2 cellular contexts compared by ENCODE assay signal in the genomic region with DNA sequence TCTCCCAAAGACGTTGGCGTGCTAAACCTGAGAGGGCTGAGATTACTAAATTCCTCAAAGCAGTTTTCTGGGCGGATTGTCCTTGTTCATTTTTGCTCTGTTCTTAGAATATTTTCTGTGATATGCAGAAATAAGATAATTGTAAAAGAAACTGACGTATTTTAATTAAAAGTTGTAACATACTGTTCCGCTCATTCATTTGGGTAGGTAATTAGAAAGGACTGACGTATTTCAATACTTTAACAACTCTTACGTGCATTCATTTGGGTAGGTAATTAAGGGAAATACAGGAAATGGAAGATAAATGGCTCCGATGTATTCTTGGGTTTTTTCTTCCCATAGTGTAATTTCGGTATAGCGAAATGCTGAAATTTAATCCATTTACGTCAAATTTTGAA.
TF ChIP-seq lines count a peak whose summit lies in the region.

No MANE protein-coding gene starts in this region.

TF ChIP-seq in SK-N-SH, 30 proteins besides CTCF, POLR2A, EP300 and RAD21 (continued from another document):
- TF ChIP-seq, protein P1, sequence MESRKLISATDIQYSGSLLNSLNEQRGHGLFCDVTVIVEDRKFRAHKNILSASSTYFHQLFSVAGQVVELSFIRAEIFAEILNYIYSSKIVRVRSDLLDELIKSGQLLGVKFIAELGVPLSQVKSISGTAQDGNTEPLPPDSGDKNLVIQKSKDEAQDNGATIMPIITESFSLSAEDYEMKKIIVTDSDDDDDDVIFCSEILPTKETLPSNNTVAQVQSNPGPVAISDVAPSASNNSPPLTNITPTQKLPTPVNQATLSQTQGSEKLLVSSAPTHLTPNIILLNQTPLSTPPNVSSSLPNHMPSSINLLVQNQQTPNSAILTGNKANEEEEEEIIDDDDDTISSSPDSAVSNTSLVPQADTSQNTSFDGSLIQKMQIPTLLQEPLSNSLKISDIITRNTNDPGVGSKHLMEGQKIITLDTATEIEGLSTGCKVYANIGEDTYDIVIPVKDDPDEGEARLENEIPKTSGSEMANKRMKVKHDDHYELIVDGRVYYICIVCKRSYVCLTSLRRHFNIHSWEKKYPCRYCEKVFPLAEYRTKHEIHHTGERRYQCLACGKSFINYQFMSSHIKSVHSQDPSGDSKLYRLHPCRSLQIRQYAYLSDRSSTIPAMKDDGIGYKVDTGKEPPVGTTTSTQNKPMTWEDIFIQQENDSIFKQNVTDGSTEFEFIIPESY (IDR thresholded peaks at IDR 0.05; ENCODE audit: borderline replicate concordance, low read depth) = no peak
- TF ChIP-seq FOXJ3 (CRISPR knock-in tag; IDR thresholded peaks at IDR 0.05) (no peak), MXI1 (IDR thresholded peaks at IDR 0.05; ENCODE audit: low read depth, low read length) (no peak), NRF1 (IDR thresholded peaks at IDR 0.05; ENCODE audit: low read depth, low read length) (no peak)
- TF ChIP-seq, protein P2, sequence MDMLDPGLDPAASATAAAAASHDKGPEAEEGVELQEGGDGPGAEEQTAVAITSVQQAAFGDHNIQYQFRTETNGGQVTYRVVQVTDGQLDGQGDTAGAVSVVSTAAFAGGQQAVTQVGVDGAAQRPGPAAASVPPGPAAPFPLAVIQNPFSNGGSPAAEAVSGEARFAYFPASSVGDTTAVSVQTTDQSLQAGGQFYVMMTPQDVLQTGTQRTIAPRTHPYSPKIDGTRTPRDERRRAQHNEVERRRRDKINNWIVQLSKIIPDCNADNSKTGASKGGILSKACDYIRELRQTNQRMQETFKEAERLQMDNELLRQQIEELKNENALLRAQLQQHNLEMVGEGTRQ (IDR thresholded peaks at IDR 0.05; ENCODE audit: borderline replicate concordance, low read depth, low read length) = no peak
- TF ChIP-seq, protein P3, sequence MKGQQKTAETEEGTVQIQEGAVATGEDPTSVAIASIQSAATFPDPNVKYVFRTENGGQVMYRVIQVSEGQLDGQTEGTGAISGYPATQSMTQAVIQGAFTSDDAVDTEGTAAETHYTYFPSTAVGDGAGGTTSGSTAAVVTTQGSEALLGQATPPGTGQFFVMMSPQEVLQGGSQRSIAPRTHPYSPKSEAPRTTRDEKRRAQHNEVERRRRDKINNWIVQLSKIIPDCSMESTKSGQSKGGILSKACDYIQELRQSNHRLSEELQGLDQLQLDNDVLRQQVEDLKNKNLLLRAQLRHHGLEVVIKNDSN (IDR thresholded peaks at IDR 0.05; ENCODE audit: borderline replicate concordance, low read depth) = no peak
- TF ChIP-seq, protein P4, sequence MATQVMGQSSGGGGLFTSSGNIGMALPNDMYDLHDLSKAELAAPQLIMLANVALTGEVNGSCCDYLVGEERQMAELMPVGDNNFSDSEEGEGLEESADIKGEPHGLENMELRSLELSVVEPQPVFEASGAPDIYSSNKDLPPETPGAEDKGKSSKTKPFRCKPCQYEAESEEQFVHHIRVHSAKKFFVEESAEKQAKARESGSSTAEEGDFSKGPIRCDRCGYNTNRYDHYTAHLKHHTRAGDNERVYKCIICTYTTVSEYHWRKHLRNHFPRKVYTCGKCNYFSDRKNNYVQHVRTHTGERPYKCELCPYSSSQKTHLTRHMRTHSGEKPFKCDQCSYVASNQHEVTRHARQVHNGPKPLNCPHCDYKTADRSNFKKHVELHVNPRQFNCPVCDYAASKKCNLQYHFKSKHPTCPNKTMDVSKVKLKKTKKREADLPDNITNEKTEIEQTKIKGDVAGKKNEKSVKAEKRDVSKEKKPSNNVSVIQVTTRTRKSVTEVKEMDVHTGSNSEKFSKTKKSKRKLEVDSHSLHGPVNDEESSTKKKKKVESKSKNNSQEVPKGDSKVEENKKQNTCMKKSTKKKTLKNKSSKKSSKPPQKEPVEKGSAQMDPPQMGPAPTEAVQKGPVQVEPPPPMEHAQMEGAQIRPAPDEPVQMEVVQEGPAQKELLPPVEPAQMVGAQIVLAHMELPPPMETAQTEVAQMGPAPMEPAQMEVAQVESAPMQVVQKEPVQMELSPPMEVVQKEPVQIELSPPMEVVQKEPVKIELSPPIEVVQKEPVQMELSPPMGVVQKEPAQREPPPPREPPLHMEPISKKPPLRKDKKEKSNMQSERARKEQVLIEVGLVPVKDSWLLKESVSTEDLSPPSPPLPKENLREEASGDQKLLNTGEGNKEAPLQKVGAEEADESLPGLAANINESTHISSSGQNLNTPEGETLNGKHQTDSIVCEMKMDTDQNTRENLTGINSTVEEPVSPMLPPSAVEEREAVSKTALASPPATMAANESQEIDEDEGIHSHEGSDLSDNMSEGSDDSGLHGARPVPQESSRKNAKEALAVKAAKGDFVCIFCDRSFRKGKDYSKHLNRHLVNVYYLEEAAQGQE (IDR thresholded peaks at IDR 0.05; ENCODE audit: low read depth, low read length) = no peak

TF ChIP-seq in SK-N-SH treated with all-trans-retinoic acid at 6 μM for 48 hours, 23 proteins besides CTCF, POLR2A, EP300 and RAD21 (continued from another document):
- TF ChIP-seq, protein P5, sequence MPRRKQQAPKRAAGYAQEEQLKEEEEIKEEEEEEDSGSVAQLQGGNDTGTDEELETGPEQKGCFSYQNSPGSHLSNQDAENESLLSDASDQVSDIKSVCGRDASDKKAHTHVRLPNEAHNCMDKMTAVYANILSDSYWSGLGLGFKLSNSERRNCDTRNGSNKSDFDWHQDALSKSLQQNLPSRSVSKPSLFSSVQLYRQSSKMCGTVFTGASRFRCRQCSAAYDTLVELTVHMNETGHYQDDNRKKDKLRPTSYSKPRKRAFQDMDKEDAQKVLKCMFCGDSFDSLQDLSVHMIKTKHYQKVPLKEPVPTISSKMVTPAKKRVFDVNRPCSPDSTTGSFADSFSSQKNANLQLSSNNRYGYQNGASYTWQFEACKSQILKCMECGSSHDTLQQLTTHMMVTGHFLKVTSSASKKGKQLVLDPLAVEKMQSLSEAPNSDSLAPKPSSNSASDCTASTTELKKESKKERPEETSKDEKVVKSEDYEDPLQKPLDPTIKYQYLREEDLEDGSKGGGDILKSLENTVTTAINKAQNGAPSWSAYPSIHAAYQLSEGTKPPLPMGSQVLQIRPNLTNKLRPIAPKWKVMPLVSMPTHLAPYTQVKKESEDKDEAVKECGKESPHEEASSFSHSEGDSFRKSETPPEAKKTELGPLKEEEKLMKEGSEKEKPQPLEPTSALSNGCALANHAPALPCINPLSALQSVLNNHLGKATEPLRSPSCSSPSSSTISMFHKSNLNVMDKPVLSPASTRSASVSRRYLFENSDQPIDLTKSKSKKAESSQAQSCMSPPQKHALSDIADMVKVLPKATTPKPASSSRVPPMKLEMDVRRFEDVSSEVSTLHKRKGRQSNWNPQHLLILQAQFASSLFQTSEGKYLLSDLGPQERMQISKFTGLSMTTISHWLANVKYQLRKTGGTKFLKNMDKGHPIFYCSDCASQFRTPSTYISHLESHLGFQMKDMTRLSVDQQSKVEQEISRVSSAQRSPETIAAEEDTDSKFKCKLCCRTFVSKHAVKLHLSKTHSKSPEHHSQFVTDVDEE (CRISPR knock-in tag; IDR thresholded peaks at IDR 0.05) = no peak
- no peak for TF ChIP-seq ZNF70 (CRISPR knock-in tag; IDR thresholded peaks at IDR 0.05)
- TF ChIP-seq, protein P6, sequence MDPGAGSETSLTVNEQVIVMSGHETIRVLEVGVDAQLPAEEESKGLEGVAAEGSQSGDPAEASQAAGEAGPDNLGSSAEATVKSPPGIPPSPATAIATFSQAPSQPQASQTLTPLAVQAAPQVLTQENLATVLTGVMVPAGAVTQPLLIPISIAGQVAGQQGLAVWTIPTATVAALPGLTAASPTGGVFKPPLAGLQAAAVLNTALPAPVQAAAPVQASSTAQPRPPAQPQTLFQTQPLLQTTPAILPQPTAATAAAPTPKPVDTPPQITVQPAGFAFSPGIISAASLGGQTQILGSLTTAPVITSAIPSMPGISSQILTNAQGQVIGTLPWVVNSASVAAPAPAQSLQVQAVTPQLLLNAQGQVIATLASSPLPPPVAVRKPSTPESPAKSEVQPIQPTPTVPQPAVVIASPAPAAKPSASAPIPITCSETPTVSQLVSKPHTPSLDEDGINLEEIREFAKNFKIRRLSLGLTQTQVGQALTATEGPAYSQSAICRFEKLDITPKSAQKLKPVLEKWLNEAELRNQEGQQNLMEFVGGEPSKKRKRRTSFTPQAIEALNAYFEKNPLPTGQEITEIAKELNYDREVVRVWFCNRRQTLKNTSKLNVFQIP (CRISPR knock-in tag; IDR thresholded peaks at IDR 0.05; ENCODE audit: borderline replicate concordance, low read depth) = no peak
- TF ChIP-seq ZNF565 (CRISPR knock-in tag; conservative IDR thresholded peaks at IDR 0.05; ENCODE audit: low read depth) = no peak
- TF ChIP-seq ISL1 (CRISPR knock-in tag; IDR thresholded peaks at IDR 0.05) = no peak
- no peak for TF ChIP-seq PPARA (CRISPR knock-in tag; IDR thresholded peaks at IDR 0.05; ENCODE audit: borderline replicate concordance)
- TF ChIP-seq, protein P7, sequence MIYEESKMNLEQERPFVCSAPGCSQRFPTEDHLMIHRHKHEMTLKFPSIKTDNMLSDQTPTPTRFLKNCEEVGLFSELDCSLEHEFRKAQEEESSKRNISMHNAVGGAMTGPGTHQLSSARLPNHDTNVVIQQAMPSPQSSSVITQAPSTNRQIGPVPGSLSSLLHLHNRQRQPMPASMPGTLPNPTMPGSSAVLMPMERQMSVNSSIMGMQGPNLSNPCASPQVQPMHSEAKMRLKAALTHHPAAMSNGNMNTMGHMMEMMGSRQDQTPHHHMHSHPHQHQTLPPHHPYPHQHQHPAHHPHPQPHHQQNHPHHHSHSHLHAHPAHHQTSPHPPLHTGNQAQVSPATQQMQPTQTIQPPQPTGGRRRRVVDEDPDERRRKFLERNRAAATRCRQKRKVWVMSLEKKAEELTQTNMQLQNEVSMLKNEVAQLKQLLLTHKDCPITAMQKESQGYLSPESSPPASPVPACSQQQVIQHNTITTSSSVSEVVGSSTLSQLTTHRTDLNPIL (CRISPR knock-in tag; IDR thresholded peaks at IDR 0.05; ENCODE audit: low read depth) = no peak
- TF ChIP-seq ZNF8 (CRISPR knock-in tag; IDR thresholded peaks at IDR 0.05) = no peak
